In genomic region chr12:120104924-120105323, GRCh38 we compare ENCODE assay signal across 17 cellular contexts. TPM values are rescaled to one million over a fixed set of nuclear protein-coding genes. Genes with fewer than 3 reads are reported as not detected.
DNase-seq lines count a peak whose midpoint lies in the region; TF ChIP-seq lines count a peak whose summit lies in the region.
"Had no signal": no experiment of that assay in that cellular context is flagged by ENCODE, and none has a peak within 500 bp of the region (broad histone marks: within the 10 kb centered on the region; RNA-seq: fewer than 3 reads in every experiment).

No MANE protein-coding gene starts in this region.

- no peak overlapping the region for H3K56ac ChIP-seq in H9 (ENCODE audit: insufficient read length, low read depth, low read length)
- peak overlapping the region; percentile 42 for H3K56ac ChIP-seq in mesendoderm (ENCODE audit: low read length)

- no peak overlapping the region for H3K9ac ChIP-seq in H9 (ENCODE audit: extremely low read depth, insufficient read length, low read length)
- H3K9ac ChIP-seq in mesendoderm (ENCODE audit: low read length): no peak overlapping the region

- peaks cover 0 to 4% (median 0%) of the 10 kb centered on the region in 8 donors for H3K9me3 Mint-ChIP-seq in CD4-positive, alpha-beta memory T cell
- H3K9me3 Mint-ChIP-seq in H9 (no peaks in the 10 kb centered on the region), immature natural killer cell (no peaks in the 10 kb centered on the region)
- H3K9me3 Mint-ChIP-seq: IgD-negative memory B cell had no signal

- POLR2A ChIA-PET in CD4-positive, alpha-beta memory T cell (lab: Charles Lee; ENCODE audit: partially characterized antibody): interaction anchor here (1.2 to 1.7 kb wide), 2 partner anchors 10 to 15 kb away, joined by 3 to 7 read pairs; no protein-coding TSS in a partner anchor
- POLR2A ChIA-PET in OCI-LY7 (lab: Charles Lee): no interaction called here

- no peaks in the 10 kb centered on the region for H3K9me3 ChIP-seq in CD4-positive, alpha-beta memory T cell (ENCODE audit: control insufficient read depth in 1 of 2, low read length in 2 of 2)
- no peaks in the 10 kb centered on the region for H3K9me3 ChIP-seq in H9 (ENCODE audit: control insufficient read depth, low read depth, low read length)
- no peaks in the 10 kb centered on the region for H3K9me3 ChIP-seq in OCI-LY7 (ENCODE audit: low read length)
- H3K9me3 ChIP-seq: A549 had no signal

- H4K91ac ChIP-seq in H9 (ENCODE audit: insufficient read length, low read depth, low read length): no peak overlapping the region

- peak overlapping the region in 4 of 7 donors; percentile 7 to 81 (median 62) for H3K27ac Mint-ChIP-seq in CD4-positive, alpha-beta memory T cell
- H3K27ac Mint-ChIP-seq in H9 (peak overlapping the region; percentile 46 to 86 (median 81); a peak in 6 of 7 replicates), immature natural killer cell (no peak overlapping the region)
- H3K27ac Mint-ChIP-seq: IgD-negative memory B cell had no signal

- H4K20me1 ChIP-seq in H9 (ENCODE audit: control insufficient read depth, insufficient read depth, insufficient read length): no peaks in the 10 kb centered on the region
- peaks cover 20% of the 10 kb centered on the region; the same call in 1 of the 2 replicates for H4K20me1 ChIP-seq in OCI-LY7 (ENCODE audit: insufficient read depth, low read length)

- H2BK5ac ChIP-seq in H9 (ENCODE audit: insufficient read length, low read length): no peak overlapping the region
- no peak overlapping the region for H2BK5ac ChIP-seq in mesendoderm (ENCODE audit: low read length)

- H3K4me1 Mint-ChIP-seq in CD4-positive, alpha-beta memory T cell: peaks cover 27 to 73% (median 39%) of the 10 kb centered on the region in 4 donors
- peaks cover 35 to 39% of the 10 kb centered on the region in 2 experiments for H3K4me1 Mint-ChIP-seq in H9
- peaks cover 69 to 76% of the 10 kb centered on the region in 2 donors for H3K4me1 Mint-ChIP-seq in immature natural killer cell

- H3K79me2 ChIP-seq in H9 (ENCODE audit: insufficient read depth, low read length) (peaks cover 8% of the 10 kb centered on the region; the same call in 1 of the 2 replicates), mesendoderm (ENCODE audit: control insufficient read depth, insufficient read depth, low read length) (peaks cover 39% of the 10 kb centered on the region), OCI-LY7 (ENCODE audit: insufficient read depth, low read depth, low read length) (peaks cover 48% of the 10 kb centered on the region)

- no peaks in the 10 kb centered on the region for H3K27me3 Mint-ChIP-seq in CD4-positive, alpha-beta memory T cell
- H3K27me3 Mint-ChIP-seq in H9 (ENCODE audit: low read depth): no peaks in the 10 kb centered on the region
- peaks cover 0 to 9% (median 5%) of the 10 kb centered on the region in 3 donors for H3K27me3 Mint-ChIP-seq in immature natural killer cell (ENCODE audit: low read depth in 3 of 3)
- H3K27me3 Mint-ChIP-seq: IgD-negative memory B cell had no signal

- TF ChIP-seq CTCF in H9 (conservative IDR thresholded peaks at IDR 0.05): no peak
- no peak for TF ChIP-seq CTCF in brain microvascular endothelial cell (IDR thresholded peaks at IDR 0.05; ENCODE audit: low read depth, low read length, missing control alignments)
- no peak for TF ChIP-seq CTCF in OCI-LY7 (conservative IDR thresholded peaks at IDR 0.05; ENCODE audit: low read length)

- DNase-seq in CD4-positive, alpha-beta memory T cell: no peak
- DNase-seq in H9 (no peak), mesendoderm (no peak), immature natural killer cell (no peak), brain microvascular endothelial cell (no peak), OCI-LY7 (ENCODE audit: low spot score) (no peak), kidney glomerular epithelial cell (lab: John Stamatoyannopoulos, UW) (no peak)
- DNase-seq: C1 segment of cervical spinal cord, Kasumi-1, NCI-H1105 treated with DMSO at 0.1 percent for 48 hours, NCI-H187, NCI-H446, NCI-H69, OCI-M1 had no signal

- H3K4me2 ChIP-seq in H9 (ENCODE audit: insufficient read depth, insufficient read length, low read length): no peak overlapping the region
- H3K4me2 ChIP-seq in mesendoderm (ENCODE audit: low read length): no peak overlapping the region
- H3K4me2 ChIP-seq in OCI-LY7 (ENCODE audit: low read length): no peak overlapping the region
- H3K4me2 ChIP-seq: A549 had no signal

- no peak overlapping the region for H2AFZ ChIP-seq in H9 (ENCODE audit: low read length)
- H2AFZ ChIP-seq in OCI-LY7 (ENCODE audit: low read length): no peak overlapping the region

- H2BK120ac ChIP-seq in H9 (ENCODE audit: low read depth, low read length, poor library complexity, severe bottlenecking) (no peak overlapping the region), mesendoderm (ENCODE audit: low read depth, low read length) (no peak overlapping the region)

- peaks cover 26 to 54% of the 10 kb centered on the region in 2 donors for H3K36me3 Mint-ChIP-seq in CD4-positive, alpha-beta memory T cell
- H3K36me3 Mint-ChIP-seq in H9 (ENCODE audit: insufficient read depth in 1 of 3, low read depth in 3 of 3) (peaks cover 16 to 46% (median 33%) of the 10 kb centered on the region in 3 experiments; a peak in 6 of 7 replicates), immature natural killer cell (peaks cover 0 to 23% (median 14%) of the 10 kb centered on the region in 3 donors)

- no peaks in the 10 kb centered on the region for H3K9me2 ChIP-seq in OCI-LY7 (ENCODE audit: insufficient read depth, low read length)

- H4K5ac ChIP-seq in H9 (ENCODE audit: insufficient read length, low read depth, low read length) (no peak overlapping the region), mesendoderm (ENCODE audit: low read length) (no peak overlapping the region)

- H3K27ac ChIP-seq in CD4-positive, alpha-beta memory T cell (ENCODE audit: low read depth, low read length): no peak overlapping the region
- H3K27ac ChIP-seq in H9 (ENCODE audit: insufficient read length, low read depth, low read length): no peak overlapping the region
- peak overlapping the region; percentile 19 for H3K27ac ChIP-seq in angular gyrus (ENCODE audit: low read depth, low read length)
- H3K27ac ChIP-seq in mesendoderm (ENCODE audit: low read depth, low read length): no peak overlapping the region
- no peak overlapping the region for H3K27ac ChIP-seq in brain microvascular endothelial cell
- no peak overlapping the region for H3K27ac ChIP-seq in OCI-LY7 (ENCODE audit: low read depth, low read length, poor library complexity, severe bottlenecking)
- H3K27ac ChIP-seq: A549 had no signal

- H3K4me3 ChIP-seq in CD4-positive, alpha-beta memory T cell (ENCODE audit: low read length in 2 of 2): no peak overlapping the region
- H3K4me3 ChIP-seq in mesendoderm (ENCODE audit: low read length) (no peak overlapping the region), brain microvascular endothelial cell (ENCODE audit: low read depth, low read length) (no peak overlapping the region), OCI-LY7 (ENCODE audit: low read depth, low read length, poor library complexity, severe bottlenecking) (no peak overlapping the region)
- H3K4me3 ChIP-seq: A549 had no signal

- no peak overlapping the region for H2BK20ac ChIP-seq in H9 (ENCODE audit: low read depth, low read length, poor library complexity, severe bottlenecking)

- CTCF ChIA-PET in CD4-positive, alpha-beta memory T cell (lab: Charles Lee; ENCODE audit: partially characterized antibody): interaction anchor here (1.2 kb wide), 1 partner anchor 18 kb away, joined by 4 read pairs; no protein-coding TSS in a partner anchor
- CTCF ChIA-PET in OCI-LY7 (lab: Charles Lee; ENCODE audit: unreplicated experiment): no interaction called here

- H2AK5ac ChIP-seq in H9 (ENCODE audit: insufficient read length, low read length) (no peak overlapping the region), mesendoderm (ENCODE audit: low read length) (no peak overlapping the region)

- BruUV-seq in OCI-LY7 (replicated peaks; lab: Mats Ljungman, UMichigan): no TSS peak

- no peak overlapping the region for H2BK12ac ChIP-seq in H9 (ENCODE audit: insufficient read length, low read depth, low read length)

- H3K23ac ChIP-seq in H9 (ENCODE audit: insufficient read length, low read depth, low read length) (no peak overlapping the region), mesendoderm (ENCODE audit: low read length) (no peak overlapping the region)

- H2BK15ac ChIP-seq in H9 (ENCODE audit: low read depth, low read length): no peak overlapping the region
- H2BK15ac ChIP-seq in mesendoderm (replicated peaks; ENCODE audit: low read depth): no peak overlapping the region

- H3K4me1 ChIP-seq in CD4-positive, alpha-beta memory T cell (ENCODE audit: insufficient read depth, low read length): peaks cover 45% of the 10 kb centered on the region
- peaks cover 2% of the 10 kb centered on the region; the same call in 1 of the 2 replicates for H3K4me1 ChIP-seq in H9 (ENCODE audit: insufficient read depth, low read length)
- H3K4me1 ChIP-seq in mesendoderm (ENCODE audit: control insufficient read depth, low read depth, low read length): no peaks in the 10 kb centered on the region
- peaks cover 6% of the 10 kb centered on the region for H3K4me1 ChIP-seq in OCI-LY7 (ENCODE audit: insufficient read depth, low read length, poor library complexity, severe bottlenecking)

- H4K8ac ChIP-seq in H9 (replicated peaks; ENCODE audit: insufficient read length, low read depth, low read length) (no peak overlapping the region), mesendoderm (ENCODE audit: low read depth, low read length) (no peak overlapping the region)

- H3K23me2 ChIP-seq in H9 (ENCODE audit: insufficient read length, low read depth, low read length, poor library complexity, severe bottlenecking): no peaks in the 10 kb centered on the region

- H3T11ph ChIP-seq in H9 (ENCODE audit: low read length): no peak overlapping the region

- WGBS in H9 (ENCODE audit: extremely low coverage, insufficient read length, low lambda C conversion rate): no CpG with 5 or more reads among the region's 9 CpGs
- WGBS in mesendoderm (ENCODE audit: extremely low coverage, insufficient coverage, low lambda C conversion rate): no CpG with 5 or more reads among the region's 9 CpGs

- H3K79me1 ChIP-seq in H9 (ENCODE audit: insufficient read depth, low read depth, low read length, poor library complexity, severe bottlenecking) (peaks cover 5% of the 10 kb centered on the region), mesendoderm (ENCODE audit: low read length) (peaks cover 33% of the 10 kb centered on the region)

- no peak overlapping the region for H3K4ac ChIP-seq in H9 (ENCODE audit: low read depth, low read length)
- H3K4ac ChIP-seq in mesendoderm (ENCODE audit: low read depth, low read length): no peak overlapping the region

- H3K18ac ChIP-seq in H9 (ENCODE audit: insufficient read length, low read depth, low read length) (no peak overlapping the region), mesendoderm (ENCODE audit: low read length) (no peak overlapping the region)

- intact Hi-C loops in CD4-positive, alpha-beta memory T cell (cut with micrococcal nuclease): no loop called here
- intact Hi-C loops in OCI-LY7 (cut with micrococcal nuclease; ENCODE audit: unreplicated experiment): no loop called here

- H3K4me3 Mint-ChIP-seq in CD4-positive, alpha-beta memory T cell: no peak overlapping the region
- H3K4me3 Mint-ChIP-seq in H9 (no peak overlapping the region), immature natural killer cell (peak overlapping the region in 1 of 5 donors; percentile 22)
- H3K4me3 Mint-ChIP-seq: IgD-negative memory B cell had no signal

- H3K27me3 ChIP-seq in CD4-positive, alpha-beta memory T cell (ENCODE audit: insufficient read depth, low read length): no peaks in the 10 kb centered on the region
- H3K27me3 ChIP-seq in H9 (ENCODE audit: insufficient read depth, low read length): no peaks in the 10 kb centered on the region
- no peaks in the 10 kb centered on the region for H3K27me3 ChIP-seq in mesendoderm (ENCODE audit: insufficient read depth, low read length, poor library complexity)
- no peaks in the 10 kb centered on the region for H3K27me3 ChIP-seq in brain microvascular endothelial cell (replicated peaks)

- peaks cover 50% of the 10 kb centered on the region for H3K36me3 ChIP-seq in CD4-positive, alpha-beta memory T cell (ENCODE audit: insufficient read depth, low read length)
- H3K36me3 ChIP-seq in mesendoderm (ENCODE audit: control insufficient read depth, insufficient read depth, low read length): peaks cover 4% of the 10 kb centered on the region
- peaks cover 44% of the 10 kb centered on the region for H3K36me3 ChIP-seq in brain microvascular endothelial cell (replicated peaks)
- peaks cover 89% of the 10 kb centered on the region for H3K36me3 ChIP-seq in OCI-LY7 (ENCODE audit: insufficient read depth, low read length)

- no peak overlapping the region for H3K14ac ChIP-seq in H9 (ENCODE audit: insufficient read depth, low read length)

- in situ Hi-C loops in brain microvascular endothelial cell (cut with HindIII; ENCODE audit: low pct_ligation_motif_present, low sequenced_read_pairs): no loop called here

RNA-seq across cellular contexts. Expression of gene RAB35, which starts 11.6 kb away (rescaled TPM):
- total RNA-seq in CD4-positive, alpha-beta memory T cell: 10 to 100 TPM; 66.2 to 71.3 TPM
- polyA plus RNA-seq in CD4-positive, alpha-beta memory T cell: 10 to 100 TPM; 12.4 to 24.7 TPM
- total RNA-seq in H9 (2021) (60.0 and 60.6 TPM in 2 replicates), OCI-LY7 (2022) (71.1 and 85.9 TPM in 2 replicates)
- polyA plus RNA-seq in mesendoderm (2013, experiment 1 of 2): 40.3 TPM
- 43.3 TPM for polyA plus RNA-seq in mesendoderm (2013, experiment 2 of 2)
- 10 to 100 TPM; 16.3 to 34.9 (median 26.3) TPM for polyA plus RNA-seq in immature natural killer cell
- 30.9 and 42.2 TPM in 2 replicates for total RNA-seq in OCI-LY7 (2014; rRNA removed; shearing (Covaris generic))

Comparison
In these comparisons a context has a peak if more than half of its experiments do, and no peak if none do; other contexts are left out.
1. H3K27ac Mint-ChIP-seq: peak in CD4-positive, alpha-beta memory T cell (4 of 7) and H9 (3 of 3); none in immature natural killer cell (0 of 6).